Comparison of ENCODE assay signal across 8 cellular contexts in genomic region chr6:44058617-44059358, GRCh38.
DNase-seq lines count a peak whose midpoint lies in the region; ATAC-seq and TF ChIP-seq lines count a peak whose summit lies in the region.

No MANE protein-coding gene starts in this region.

- H3K27me3 ChIP-seq in IMR-90 (ENCODE audit: control insufficient read depth, insufficient read depth, low read length) (no peaks in the 10 kb centered on the region), mucosa of stomach (ENCODE audit: control insufficient read depth, insufficient read depth, low read length) (no peaks in the 10 kb centered on the region), GM23338 (ENCODE audit: insufficient read depth) (no peaks in the 10 kb centered on the region)

- peaks cover 61% of the 10 kb centered on the region for H3K4me1 ChIP-seq in IMR-90 (ENCODE audit: control insufficient read depth, insufficient read depth, low read length)
- peaks cover 31% of the 10 kb centered on the region for H3K4me1 ChIP-seq in mucosa of stomach (ENCODE audit: control insufficient read depth, insufficient read depth, low read length)
- H3K4me1 ChIP-seq in GM23338 (ENCODE audit: insufficient read depth): no peaks in the 10 kb centered on the region

- no peaks in the 10 kb centered on the region for H3K27me3 Mint-ChIP-seq in GM23338 (ENCODE audit: insufficient read depth, low read depth, poor library complexity)

- H3K9me1 ChIP-seq in IMR-90 (ENCODE audit: insufficient read depth, low read length): peaks cover 60% of the 10 kb centered on the region

- 87% methylated on average over 3 of the region's 19 CpGs; no CpG with 5 or more reads in 1 of the 2 experiments for WGBS in IMR-90 (ENCODE audit: extremely low coverage in 2 of 2, insufficient read length in 1 of 2), 2 experiments

- TF ChIP-seq CTCF in AG04449 (IDR thresholded peaks at IDR 0.05; ENCODE audit: insufficient read depth, low read length, missing control alignments) (no peak), IMR-90 (conservative IDR thresholded peaks at IDR 0.05; ENCODE audit: low read depth, low read length) (no peak), GM23338 (conservative IDR thresholded peaks at IDR 0.05; ENCODE audit: low read depth in 2 of 2) (no peak)

- peak overlapping the region; percentile 90; the same call in 2 of the 3 replicates for H2BK15ac ChIP-seq in IMR-90 (ENCODE audit: low read depth, low read length)

- peak overlapping the region; percentile 43 for H3K9ac ChIP-seq in IMR-90 (ENCODE audit: low read depth, low read length)
- H3K9ac ChIP-seq in mucosa of stomach (ENCODE audit: low read length): peak overlapping the region; percentile 52

- peak overlapping the region; percentile 91 for H3K27ac ChIP-seq in IMR-90 (ENCODE audit: insufficient read depth, low read length)
- H3K27ac ChIP-seq in GM23338 (ENCODE audit: low read depth): no peak overlapping the region

- BruUV-seq in IMR-90 (replicated peaks; lab: Mats Ljungman, UMichigan): no TSS peak

- H4K5ac ChIP-seq in IMR-90 (ENCODE audit: low read depth, low read length): peak overlapping the region; percentile 76

- H2BK5ac ChIP-seq in IMR-90 (ENCODE audit: low read depth, low read length, poor library complexity, severe bottlenecking): peak overlapping the region; percentile 98

- H2AFZ ChIP-seq in IMR-90 (replicated peaks; ENCODE audit: low read length, poor library complexity) (peak overlapping the region; percentile 74), GM23338 (no peak overlapping the region; the same call in 1 of the 2 replicates)

- H3K36me3 ChIP-seq in IMR-90 (ENCODE audit: control insufficient read depth, insufficient read depth, low read length): no peaks in the 10 kb centered on the region
- no peaks in the 10 kb centered on the region for H3K36me3 ChIP-seq in mucosa of stomach (ENCODE audit: control insufficient read depth, insufficient read depth, low read length)
- no peaks in the 10 kb centered on the region for H3K36me3 ChIP-seq in GM23338 (ENCODE audit: insufficient read depth)

- no peak overlapping the region for H3K4me3 Mint-ChIP-seq in GM23338

- peak overlapping the region; percentile 88 for H3K4ac ChIP-seq in IMR-90 (ENCODE audit: low read depth, low read length)

- DNase-seq in AG04449 (ENCODE audit: low read depth, low spot score) (peak; percentile 99), IMR-90 (peak; percentile 100), dermis microvascular lymphatic vessel endothelial cell (ENCODE audit: low read depth in 2 of 2) (peak; percentile 74 to 98), HUDEP-2 (lab: John Stamatoyannopoulos, UW; ENCODE audit: unreplicated experiment in 76 of 76) (no peak), GM23338 (ENCODE audit: low spot score) (no peak), KG1 (lab: John Stamatoyannopoulos, UW) (no peak)

- H4K8ac ChIP-seq in IMR-90 (ENCODE audit: low read depth in 2 of 2, low read length in 2 of 2): peak overlapping the region; percentile 43 to 90

- peak overlapping the region; percentile 91 for H4K91ac ChIP-seq in IMR-90 (ENCODE audit: insufficient read depth, low read depth, low read length)

- H3K4me2 ChIP-seq in IMR-90 (ENCODE audit: low read depth, low read length) (peak overlapping the region; percentile 7; the same call in 1 of the 2 replicates), GM23338 (no peak overlapping the region)

- no peaks in the 10 kb centered on the region; the same call in 1 of the 2 replicates for H3K9me2 ChIP-seq in GM23338 (ENCODE audit: insufficient read depth)

- POLR2A ChIA-PET in AG04449 (lab: Yijun Ruan, JAX): interaction anchor here (0.6 to 2.3 kb wide), 7 partner anchors 14 to 289 kb away, joined by 3 to 14 read pairs (median 5); partner anchors contain the start of gene VEGFA
- POLR2A ChIA-PET in IMR-90 (lab: Charles Lee; ENCODE audit: unreplicated experiment): no interaction called here

- peaks cover 11% of the 10 kb centered on the region for H3K4me1 Mint-ChIP-seq in GM23338

- H3K14ac ChIP-seq in IMR-90 (replicated peaks; ENCODE audit: low read depth, low read length): peak overlapping the region; percentile 50

- TF ChIP-seq POLR2A in IMR-90 (IDR thresholded peaks at IDR 0.05; ENCODE audit: low read depth, low read length): peak; percentile 70

- dilution Hi-C loops in IMR-90 (cut with HindIII; ENCODE audit: low sequenced_read_pairs, unreplicated experiment): no loop called here

- H2BK120ac ChIP-seq in IMR-90 (ENCODE audit: low read depth, low read length): peak overlapping the region; percentile 94

- peak overlapping the region; percentile 93 for H2AK9ac ChIP-seq in IMR-90 (replicated peaks; ENCODE audit: low read depth, low read length, poor library complexity)

- H3K27ac Mint-ChIP-seq in GM23338: no peak overlapping the region

- no peaks in the 10 kb centered on the region for H3F3A ChIP-seq in GM23338 (replicated peaks; ENCODE audit: low read depth)

- no peaks in the 10 kb centered on the region for H3K79me2 ChIP-seq in GM23338 (replicated peaks; ENCODE audit: insufficient read depth)

- CTCF ChIA-PET in AG04449 (lab: Yijun Ruan, JAX): interaction anchor here (0.9 to 1.9 kb wide), 7 partner anchors 16 to 289 kb away, joined by 3 to 6 read pairs (median 3); no protein-coding TSS in a partner anchor
- CTCF ChIA-PET in IMR-90 (lab: Yijun Ruan, JAX): interaction anchor here (0.9 to 1.3 kb wide), 2 partner anchors 20 to 289 kb away, joined by 3 to 4 read pairs; partner anchors contain the start of gene VEGFA

- TF ChIP-seq RAD21 in IMR-90 (IDR thresholded peaks at IDR 0.05; ENCODE audit: low read length): peak; percentile 29

- H3K4me3 ChIP-seq in AG04449 (ENCODE audit: low read depth, low read length) (no peak overlapping the region), IMR-90 (ENCODE audit: insufficient read depth, low read depth, low read length) (no peak overlapping the region), mucosa of stomach (ENCODE audit: low read length) (no peak overlapping the region), GM23338 (no peak overlapping the region)

- peak; percentile 72 for ATAC-seq in GM19395 (IDR thresholded peaks at IDR 0.05; ENCODE audit: unreplicated experiment)
- ATAC-seq in IMR-90 (ENCODE audit: low read depth): peak; percentile 83
- ATAC-seq in GM23338: no peak

- H4K20me1 ChIP-seq in IMR-90 (ENCODE audit: insufficient read depth, low read length) (no peaks in the 10 kb centered on the region; the same call in 1 of the 2 replicates), GM23338 (replicated peaks; ENCODE audit: insufficient read depth) (no peaks in the 10 kb centered on the region)

- intact Hi-C loops in IMR-90 (cut with micrococcal nuclease): loop anchor here (5.0 kb wide), 1 partner anchor 46 kb away; no protein-coding TSS in a partner anchor

- H3K36me3 Mint-ChIP-seq in GM23338 (ENCODE audit: low read depth): no peaks in the 10 kb centered on the region

- H2BK20ac ChIP-seq in IMR-90 (ENCODE audit: low read depth, low read length): peak overlapping the region; percentile 94

- H3K56ac ChIP-seq in IMR-90 (ENCODE audit: extremely low read depth, insufficient read depth, low read length): peak overlapping the region; percentile 43

- 0 out of 3 replicates have a peak, but pooled peaks cover 5% of the 10 kb centered on the region for H3K9me3 Mint-ChIP-seq in GM23338

- peaks cover 0 to 30% of the 10 kb centered on the region in 2 experiments; a peak in 2 of 4 replicates for H3K79me1 ChIP-seq in IMR-90 (ENCODE audit: low read depth in 1 of 2, low read length in 2 of 2)

- in situ Hi-C loops in IMR-90 (cut with MboI; ENCODE audit: low sequenced_read_pairs): no loop called here

- peak overlapping the region; percentile 52 for H3K23ac ChIP-seq in IMR-90 (ENCODE audit: low read depth, low read length)

- peak overlapping the region; percentile 98 for H2AK5ac ChIP-seq in IMR-90 (ENCODE audit: low read depth, low read length)

- peak overlapping the region; percentile 60 for H3K18ac ChIP-seq in IMR-90 (ENCODE audit: low read depth, low read length)

- no peaks in the 10 kb centered on the region for H3K9me3 ChIP-seq in IMR-90 (ENCODE audit: control insufficient read depth, insufficient read depth, low read length)
- no peaks in the 10 kb centered on the region for H3K9me3 ChIP-seq in mucosa of stomach (ENCODE audit: control insufficient read depth, low read length)

TF ChIP-seq in IMR-90, 13 proteins besides CTCF, POLR2A, EP300 and RAD21 (continues in another document):
- TF ChIP-seq CEBPB (IDR thresholded peaks at IDR 0.05; ENCODE audit: low read depth, low read length) (peak; percentile 74), ELK1 (IDR thresholded peaks at IDR 0.05; ENCODE audit: borderline replicate concordance, low read depth, low read length) (no peak), RFX5 (IDR thresholded peaks at IDR 0.05; ENCODE audit: low read depth, low read length) (no peak), BHLHE40 (IDR thresholded peaks at IDR 0.05; ENCODE audit: low read depth, low read length) (peak; percentile 82), CHD1 (IDR thresholded peaks at IDR 0.05; ENCODE audit: low read depth, low read length) (peak; percentile 75; the same call in 1 of the 2 replicates)

TF ChIP-seq in GM23338, 12 proteins besides CTCF, POLR2A, EP300 and RAD21 (continues in another document):
- TF ChIP-seq ZNF331 (CRISPR knock-in tag; IDR thresholded peaks at IDR 0.05; ENCODE audit: low read depth) (no peak), EZH2 (IDR thresholded peaks at IDR 0.05; ENCODE audit: low read depth, unreplicated experiment) (no peak), ETS1 (IDR thresholded peaks at IDR 0.05) (no peak), CREB1 (CRISPR knock-in tag; IDR thresholded peaks at IDR 0.05; ENCODE audit: low read depth) (no peak)

Comparison
In these comparisons a context has a peak if more than half of its experiments do, and no peak if none do; other contexts are left out.
1. DNase-seq: peak in AG04449 (single experiment), IMR-90 (single experiment) and dermis microvascular lymphatic vessel endothelial cell (2 of 2); none in HUDEP-2 (0 of 76), GM23338 (single experiment) and KG1 (single experiment).